8 cellular contexts compared by ENCODE assay signal in the genomic region with DNA sequence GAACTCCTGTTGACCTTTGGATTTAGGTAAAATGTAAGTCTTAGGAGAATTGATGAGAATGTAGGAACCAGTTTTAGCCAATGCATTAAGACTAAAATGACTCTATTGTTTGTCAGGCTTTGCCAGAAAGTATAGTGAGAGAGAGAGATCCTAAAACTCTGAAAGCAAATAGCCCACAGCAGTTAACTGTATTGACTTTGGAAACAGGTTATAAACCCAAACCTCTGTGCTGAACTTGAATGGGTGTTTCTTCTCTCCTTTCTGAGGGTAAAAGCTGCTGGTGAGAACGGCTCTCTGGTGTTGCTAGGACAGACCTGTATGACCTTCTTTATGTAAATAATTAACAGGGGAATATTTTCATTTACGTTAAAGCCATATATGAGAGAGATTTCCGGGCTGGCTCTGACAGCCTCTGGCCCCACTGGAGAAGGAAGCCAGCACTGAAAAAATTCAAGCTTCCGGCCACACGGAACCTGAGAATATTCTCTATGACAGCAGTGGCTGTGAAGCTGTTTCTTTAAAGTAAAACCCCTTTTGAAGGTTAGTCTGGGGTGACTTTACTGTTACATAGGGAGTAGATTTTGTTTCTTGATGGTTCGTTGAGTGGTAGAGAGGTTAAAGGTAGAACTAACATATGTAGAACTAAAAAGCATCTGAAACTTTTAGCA.
DNase-seq lines count a peak whose midpoint lies in the region; ATAC-seq and TF ChIP-seq lines count a peak whose summit lies in the region.

No MANE protein-coding gene starts in this region.

- H3K4me3 Mint-ChIP-seq in T-helper 17 cell = peak overlapping the region; percentile 83

- H3K27ac ChIP-seq in upper lobe of right lung = peak overlapping the region; percentile 55

- ATAC-seq in HG03064 (IDR thresholded peaks at IDR 0.05; ENCODE audit: low read depth, unreplicated experiment) = peak; percentile 76
- peak; percentile 85 for ATAC-seq in T-helper 17 cell
- ATAC-seq in upper lobe of right lung = no peak

- no peak overlapping the region for H3K4me3 ChIP-seq in upper lobe of right lung

- peaks cover 6% of the 10 kb centered on the region for H3K36me3 ChIP-seq in upper lobe of right lung

- intact Hi-C loops in upper lobe of right lung (cut with DNase I) = no loop called here

- peaks cover 73% of the 10 kb centered on the region for H3K4me1 Mint-ChIP-seq in T-helper 17 cell

- H3K9me3 ChIP-seq in T-helper 17 cell (ENCODE audit: control insufficient read depth, low read length, poor library complexity, severe bottlenecking) (no peaks in the 10 kb centered on the region), upper lobe of right lung (no peaks in the 10 kb centered on the region)

- peaks cover 82% of the 10 kb centered on the region for H3K4me1 ChIP-seq in upper lobe of right lung

- no peak for TF ChIP-seq CTCF in upper lobe of right lung (IDR thresholded peaks at IDR 0.05)

- no peaks in the 10 kb centered on the region for H3K27me3 ChIP-seq in upper lobe of right lung

- DNase-seq in stimulated activated CD4-positive, alpha-beta T cell treated with anti-CD3 and anti-CD28 coated beads, Interleukin-15, amount 100 ng/mL, for 24 hours = peak; percentile 48
- no peak for DNase-seq in stimulated activated CD4-positive, alpha-beta T cell treated with anti-CD3 and anti-CD28 coated beads, Interleukin-12 subunit alpha, Interleukin-12 subunit beta, amount 100 ng/mL, for 4 hours
- DNase-seq in T-helper 17 cell = peak in 1 of 3 donors; percentile 17
- DNase-seq in glomerular visceral epithelial cell (ENCODE audit: extremely low spot score) = peak; percentile 70
- DNase-seq in upper lobe of right lung = no peak
- no peak for DNase-seq in NCI-H1930 (lab: John Stamatoyannopoulos, UW)
- no peak for DNase-seq in RPMI8226

- no peaks in the 10 kb centered on the region for H3K36me3 Mint-ChIP-seq in T-helper 17 cell (ENCODE audit: low read depth)

- H3K27ac Mint-ChIP-seq in T-helper 17 cell = peak overlapping the region; percentile 99

- no peaks in the 10 kb centered on the region for H3K27me3 Mint-ChIP-seq in T-helper 17 cell

Comparison
In these comparisons a context has a peak if more than half of its experiments do, and no peak if none do; other contexts are left out.
1. DNase-seq: peak in stimulated activated CD4-positive, alpha-beta T cell treated with anti-CD3 and anti-CD28 coated beads, Interleukin-15, amount 100 ng/mL, for 24 hours (single experiment) and glomerular visceral epithelial cell (single experiment); none in stimulated activated CD4-positive, alpha-beta T cell treated with anti-CD3 and anti-CD28 coated beads, Interleukin-12 subunit alpha, Interleukin-12 subunit beta, amount 100 ng/mL, for 4 hours (single experiment), upper lobe of right lung (single experiment), NCI-H1930 (0 of 2) and RPMI8226 (single experiment).